ENCODE assay signal across 1 cellular context in the genomic region with DNA sequence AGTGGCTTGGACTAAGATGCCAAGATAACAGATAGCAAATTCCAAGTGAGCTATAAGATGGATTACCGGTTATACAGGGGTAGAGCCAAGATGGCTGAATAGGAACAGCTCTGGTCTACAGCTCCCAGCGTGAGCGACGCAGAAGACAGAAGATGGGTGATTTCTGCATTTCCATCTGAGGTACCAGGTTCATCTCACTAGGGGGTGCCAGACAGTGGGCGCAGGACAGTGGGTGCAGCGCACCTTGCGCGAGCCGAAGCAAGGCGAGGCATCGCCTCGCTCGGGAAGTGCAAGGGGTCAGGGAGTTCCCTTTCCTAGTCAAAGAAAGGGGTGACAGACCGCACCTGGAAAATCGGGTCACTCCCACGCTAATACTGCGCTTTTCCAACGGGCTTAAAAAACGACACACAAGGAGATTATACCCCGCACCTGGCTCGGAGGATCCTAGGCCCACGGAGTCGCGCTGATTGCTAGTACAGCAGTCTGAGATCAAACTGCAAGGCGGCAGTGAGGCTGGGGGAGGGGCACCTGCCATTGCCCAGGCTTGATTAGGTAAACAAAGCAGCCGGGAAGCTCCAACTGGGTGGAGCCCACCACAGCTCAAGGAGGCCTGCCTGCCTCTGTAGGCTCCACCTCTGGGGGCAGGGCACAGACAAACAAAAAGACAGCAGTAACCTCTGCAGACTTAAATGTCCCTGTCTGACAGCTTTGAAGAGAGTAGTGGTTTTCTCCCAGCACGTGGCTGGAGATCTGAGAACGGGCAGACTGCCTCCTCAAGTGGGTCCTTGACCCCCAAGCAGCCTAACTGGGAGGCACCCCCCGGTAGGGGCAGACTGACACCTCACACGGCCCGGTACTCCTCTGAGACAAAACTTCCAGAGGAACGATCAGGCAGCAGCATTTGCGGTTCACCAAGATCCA.
A peak's percentile ranks its signal among the peaks of the same experiment; 100 is the strongest.
TF ChIP-seq lines count a peak whose summit lies in the region.

No MANE protein-coding gene starts in this region.

TF ChIP-seq in H1, 55 proteins besides CTCF, POLR2A, EP300 and RAD21:
- TF ChIP-seq SIN3A (conservative IDR thresholded peaks at IDR 0.05 in 1 of 2, IDR thresholded peaks at IDR 0.05 in 1 of 2; ENCODE audit: low read depth in 1 of 2, low read length in 2 of 2) (0 out of 4 replicates have a peak, but pooled peaks of 1 of the 2 experiments have one; percentile 29), ASH2L (IDR thresholded peaks at IDR 0.05; ENCODE audit: low read length) (peak; percentile 62), YY1 (IDR thresholded peaks at IDR 0.05; ENCODE audit: low read depth, low read length) (peak; percentile 35), PHF8 (conservative IDR thresholded peaks at IDR 0.05; ENCODE audit: low read depth, low read length) (0 out of 2 replicates have a peak, but pooled peaks have one; percentile 36), RBBP5 (IDR thresholded peaks at IDR 0.05; ENCODE audit: borderline replicate concordance, low read depth, low read length) (0 out of 2 replicates have a peak, but pooled peaks have one; percentile 64)
